Comparison of ENCODE assay signal across 13 cellular contexts in the genomic region with DNA sequence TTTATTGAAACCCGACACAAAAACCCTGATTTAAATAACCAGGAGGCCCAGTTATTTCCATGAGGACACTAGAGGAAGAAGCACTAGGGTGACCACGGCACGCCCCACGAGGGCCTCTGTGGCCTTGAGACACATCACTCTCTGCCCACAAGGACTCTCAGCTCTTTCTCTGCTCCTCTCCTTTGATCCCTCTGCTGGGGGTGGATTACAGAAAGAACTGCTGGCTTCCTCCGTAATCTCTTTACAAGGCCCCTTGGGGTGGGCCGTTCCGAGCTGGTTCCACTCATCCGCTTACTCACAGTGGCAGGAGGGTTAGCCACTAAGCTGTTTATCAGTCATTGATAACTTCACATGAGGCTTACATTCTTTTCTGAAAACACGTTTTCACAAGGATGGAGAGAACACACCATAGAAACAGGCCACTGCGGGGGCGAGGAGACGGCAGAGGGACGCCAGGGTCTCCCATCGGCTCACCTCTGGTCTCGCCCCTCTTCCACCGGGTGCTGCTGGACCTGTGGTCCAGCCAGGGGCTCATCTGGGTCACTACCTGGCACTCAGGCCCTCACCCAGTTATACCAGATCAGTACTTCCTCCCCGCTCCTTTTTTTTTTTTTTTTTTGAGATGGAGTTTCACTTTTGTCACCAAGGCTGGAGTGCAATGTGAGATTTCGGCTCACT. TPM values are rescaled to one million over a fixed set of nuclear protein-coding genes. Genes with fewer than 3 reads are reported as not detected.
DNase-seq lines count a peak whose midpoint lies in the region; ATAC-seq, FAIRE-seq and TF ChIP-seq lines count a peak whose summit lies in the region.
"Had no signal": no experiment of that assay in that cellular context is flagged by ENCODE, and none has a peak within 500 bp of the region (broad histone marks: within the 10 kb centered on the region; RNA-seq: fewer than 3 reads in every experiment).

No MANE protein-coding gene starts in this region.

- no peak for FAIRE-seq in kidney (lab: Jason Lieb, UNC)
- FAIRE-seq: small intestine had no signal

- no peak overlapping the region for H3K4me3 Mint-ChIP-seq in activated naive CD4-positive, alpha-beta T cell treated with anti-CD3 and anti-CD28 coated beads for 36 hours
- no peak overlapping the region for H3K4me3 Mint-ChIP-seq in activated naive CD4-positive, alpha-beta T cell treated with anti-CD3 and anti-CD28 coated beads, Interleukin-2, amount 10 ng/mL, durations not matched to agents 7 days and 5 days
- no peak overlapping the region for H3K4me3 Mint-ChIP-seq in activated CD4-positive, alpha-beta memory T cell treated with anti-CD3 and anti-CD28 coated beads, Interleukin-2, amount 10 ng/mL, durations not matched to agents 7 days and 5 days

- POLR2A ChIA-PET in activated CD4-positive, alpha-beta memory T cell treated with anti-CD3 and anti-CD28 coated beads, Interleukin-2, amount 10 ng/mL, durations not matched to agents 7 days and 5 days (lab: Charles Lee): interaction anchor here (0.7 to 0.9 kb wide), 2 partner anchors 14 to 16 kb away, joined by 4 to 6 read pairs; no protein-coding TSS in a partner anchor

- ATAC-seq in esophagus mucosa: no peak

- WGBS in testis, 2 donors: 51 to 64% methylated on average over 18 of the region's 18 CpGs

- no peak overlapping the region for H3K9ac ChIP-seq in kidney (ENCODE audit: low read length in 2 of 2)

- H3K27me3 ChIP-seq in testis: no peaks in the 10 kb centered on the region
- H3K27me3 ChIP-seq: colonic mucosa, tibial nerve had no signal

- no peak overlapping the region for H3K27ac ChIP-seq in kidney (ENCODE audit: low read depth in 2 of 2, low read length in 2 of 2)
- H3K27ac ChIP-seq in testis: peak overlapping the region; percentile 48 to 63
- H3K27ac ChIP-seq: colonic mucosa, tibial nerve had no signal

- H3K27me3 Mint-ChIP-seq in activated naive CD4-positive, alpha-beta T cell treated with anti-CD3 and anti-CD28 coated beads for 36 hours (ENCODE audit: low read depth): no peaks in the 10 kb centered on the region
- H3K27me3 Mint-ChIP-seq in activated naive CD4-positive, alpha-beta T cell treated with anti-CD3 and anti-CD28 coated beads, Interleukin-2, amount 10 ng/mL, durations not matched to agents 7 days and 5 days: no peaks in the 10 kb centered on the region
- H3K27me3 Mint-ChIP-seq in activated CD4-positive, alpha-beta memory T cell treated with anti-CD3 and anti-CD28 coated beads, Interleukin-2, amount 10 ng/mL, durations not matched to agents 7 days and 5 days: no peaks in the 10 kb centered on the region

- TF ChIP-seq CTCF in kidney (IDR thresholded peaks at IDR 0.05; ENCODE audit: borderline replicate concordance, extremely low read depth, insufficient read depth) (no peak), testis (IDR thresholded peaks at IDR 0.05) (no peak)

- H3K9me3 ChIP-seq in kidney (ENCODE audit: control insufficient read depth in 1 of 2, low read length in 2 of 2) (no peaks in the 10 kb centered on the region), testis (no peaks in the 10 kb centered on the region)
- H3K9me3 ChIP-seq: colonic mucosa, tibial nerve had no signal

- H3K4me1 ChIP-seq in kidney (ENCODE audit: control insufficient read depth in 1 of 2, insufficient read depth in 1 of 2, low read depth in 1 of 2, low read length in 2 of 2) (no peaks in the 10 kb centered on the region), testis (peaks cover 22% of the 10 kb centered on the region)

- H3K9me3 Mint-ChIP-seq in activated naive CD4-positive, alpha-beta T cell treated with anti-CD3 and anti-CD28 coated beads for 36 hours: no peaks in the 10 kb centered on the region
- H3K9me3 Mint-ChIP-seq in activated naive CD4-positive, alpha-beta T cell treated with anti-CD3 and anti-CD28 coated beads, Interleukin-2, amount 10 ng/mL, durations not matched to agents 7 days and 5 days: no peaks in the 10 kb centered on the region
- H3K9me3 Mint-ChIP-seq in activated CD4-positive, alpha-beta memory T cell treated with anti-CD3 and anti-CD28 coated beads, Interleukin-2, amount 10 ng/mL, durations not matched to agents 7 days and 5 days: no peaks in the 10 kb centered on the region

- DNase-seq in activated naive CD4-positive, alpha-beta T cell treated with anti-CD3 and anti-CD28 coated beads for 36 hours: no peak
- DNase-seq in activated naive CD4-positive, alpha-beta T cell treated with anti-CD3 and anti-CD28 coated beads, Interleukin-2, amount 10 ng/mL, durations not matched to agents 7 days and 5 days: no peak
- no peak for DNase-seq in activated CD4-positive, alpha-beta memory T cell treated with anti-CD3 and anti-CD28 coated beads, Interleukin-2, amount 10 ng/mL, durations not matched to agents 7 days and 5 days
- DNase-seq in kidney (peak; percentile 39), testis (peak; percentile 54), NCI-H128 (lab: John Stamatoyannopoulos, UW; ENCODE audit: unreplicated experiment) (no peak), activated gamma-delta T cell (lab: John Stamatoyannopoulos, UW) (no peak)
- DNase-seq: amniotic stem cell, colonic mucosa, small intestine had no signal

- peak overlapping the region; percentile 36 for H3K27ac Mint-ChIP-seq in activated naive CD4-positive, alpha-beta T cell treated with anti-CD3 and anti-CD28 coated beads for 36 hours
- no peak overlapping the region for H3K27ac Mint-ChIP-seq in activated naive CD4-positive, alpha-beta T cell treated with anti-CD3 and anti-CD28 coated beads, Interleukin-2, amount 10 ng/mL, durations not matched to agents 7 days and 5 days
- H3K27ac Mint-ChIP-seq in activated CD4-positive, alpha-beta memory T cell treated with anti-CD3 and anti-CD28 coated beads, Interleukin-2, amount 10 ng/mL, durations not matched to agents 7 days and 5 days: peak overlapping the region; percentile 64

- intact Hi-C loops in activated naive CD4-positive, alpha-beta T cell treated with anti-CD3 and anti-CD28 coated beads for 36 hours (cut with micrococcal nuclease): no loop called here
- intact Hi-C loops in kidney (cut with DNase I): no loop called here
- intact Hi-C loops in testis (cut with DNase I; ENCODE audit: low total_unique reads): no loop called here

- H3K36me3 ChIP-seq in kidney (ENCODE audit: control insufficient read depth in 1 of 2, insufficient read depth in 2 of 2, low read length in 2 of 2) (no peaks in the 10 kb centered on the region), testis (ENCODE audit: low read depth, missing control alignments) (no peaks in the 10 kb centered on the region)
- H3K36me3 ChIP-seq: colonic mucosa, tibial nerve had no signal

- CTCF ChIA-PET in activated naive CD4-positive, alpha-beta T cell treated with anti-CD3 and anti-CD28 coated beads for 36 hours (lab: Charles Lee): no interaction called here
- CTCF ChIA-PET in activated naive CD4-positive, alpha-beta T cell treated with anti-CD3 and anti-CD28 coated beads, Interleukin-2, amount 10 ng/mL, durations not matched to agents 7 days and 5 days (lab: Charles Lee): interaction anchor here (1.0 kb wide), 1 partner anchor 12 kb away, joined by 4 read pairs; no protein-coding TSS in a partner anchor
- CTCF ChIA-PET in activated CD4-positive, alpha-beta memory T cell treated with anti-CD3 and anti-CD28 coated beads, Interleukin-2, amount 10 ng/mL, durations not matched to agents 7 days and 5 days (lab: Charles Lee): interaction anchor here (0.6 to 4.8 kb wide), 8 partner anchors 9 to 221 kb away, joined by 3 to 47 read pairs (median 4); a partner anchor contains a TSS

- H3K4me1 Mint-ChIP-seq in activated naive CD4-positive, alpha-beta T cell treated with anti-CD3 and anti-CD28 coated beads for 36 hours (ENCODE audit: low read depth): peaks cover 41% of the 10 kb centered on the region
- peaks cover 37% of the 10 kb centered on the region for H3K4me1 Mint-ChIP-seq in activated naive CD4-positive, alpha-beta T cell treated with anti-CD3 and anti-CD28 coated beads, Interleukin-2, amount 10 ng/mL, durations not matched to agents 7 days and 5 days
- peaks cover 41% of the 10 kb centered on the region for H3K4me1 Mint-ChIP-seq in activated CD4-positive, alpha-beta memory T cell treated with anti-CD3 and anti-CD28 coated beads, Interleukin-2, amount 10 ng/mL, durations not matched to agents 7 days and 5 days

- H3K4me3 ChIP-seq in kidney (ENCODE audit: low read length in 2 of 2) (no peak overlapping the region), testis (no peak overlapping the region)
- H3K4me3 ChIP-seq: colonic mucosa, lung, tibial nerve had no signal

- no peak for TF ChIP-seq POLR2A in testis (IDR thresholded peaks at IDR 0.05)

- H3K36me3 Mint-ChIP-seq in activated naive CD4-positive, alpha-beta T cell treated with anti-CD3 and anti-CD28 coated beads for 36 hours (ENCODE audit: low read depth): no peaks in the 10 kb centered on the region
- peaks cover under 1% of the 10 kb centered on the region for H3K36me3 Mint-ChIP-seq in activated naive CD4-positive, alpha-beta T cell treated with anti-CD3 and anti-CD28 coated beads, Interleukin-2, amount 10 ng/mL, durations not matched to agents 7 days and 5 days
- H3K36me3 Mint-ChIP-seq in activated CD4-positive, alpha-beta memory T cell treated with anti-CD3 and anti-CD28 coated beads, Interleukin-2, amount 10 ng/mL, durations not matched to agents 7 days and 5 days (ENCODE audit: low read depth): peaks cover 1% of the 10 kb centered on the region

RNA-seq across cellular contexts. Expression of a gene that starts 17.6 kb away (rescaled TPM):
- 10 to 100 TPM; 87.7 to 88.5 TPM for total RNA-seq in activated naive CD4-positive, alpha-beta T cell treated with anti-CD3 and anti-CD28 coated beads for 36 hours
- 10 to 100 TPM; 66.8 to 69.4 TPM for total RNA-seq in activated CD4-positive, alpha-beta memory T cell treated with anti-CD3 and anti-CD28 coated beads, Interleukin-2, amount 10 ng/mL, durations not matched to agents 7 days and 5 days
- total RNA-seq in kidney: 141 TPM
- 34.9 TPM for polyA plus RNA-seq in kidney (ENCODE audit: insufficient read depth, low read depth, low replicate concordance)
- 10 to 100 TPM; 53.9 to 65.3 TPM for total RNA-seq in testis
- 31.7 TPM for polyA plus RNA-seq in testis (ENCODE audit: insufficient read depth, low read depth, low replicate concordance)
- 48.2 TPM for total RNA-seq in esophagus mucosa

Comparison
In these comparisons a context has a peak if more than half of its experiments do, and no peak if none do; other contexts are left out.
1. DNase-seq: peak in kidney (single experiment) and testis (single experiment); none in activated naive CD4-positive, alpha-beta T cell treated with anti-CD3 and anti-CD28 coated beads for 36 hours (single experiment), activated naive CD4-positive, alpha-beta T cell treated with anti-CD3 and anti-CD28 coated beads, Interleukin-2, amount 10 ng/mL, durations not matched to agents 7 days and 5 days (single experiment), activated CD4-positive, alpha-beta memory T cell treated with anti-CD3 and anti-CD28 coated beads, Interleukin-2, amount 10 ng/mL, durations not matched to agents 7 days and 5 days (single experiment), NCI-H128 (single experiment) and activated gamma-delta T cell (single experiment).
2. H3K27ac ChIP-seq: peak in testis (2 of 2); none in kidney (0 of 2).